In the genomic region with DNA sequence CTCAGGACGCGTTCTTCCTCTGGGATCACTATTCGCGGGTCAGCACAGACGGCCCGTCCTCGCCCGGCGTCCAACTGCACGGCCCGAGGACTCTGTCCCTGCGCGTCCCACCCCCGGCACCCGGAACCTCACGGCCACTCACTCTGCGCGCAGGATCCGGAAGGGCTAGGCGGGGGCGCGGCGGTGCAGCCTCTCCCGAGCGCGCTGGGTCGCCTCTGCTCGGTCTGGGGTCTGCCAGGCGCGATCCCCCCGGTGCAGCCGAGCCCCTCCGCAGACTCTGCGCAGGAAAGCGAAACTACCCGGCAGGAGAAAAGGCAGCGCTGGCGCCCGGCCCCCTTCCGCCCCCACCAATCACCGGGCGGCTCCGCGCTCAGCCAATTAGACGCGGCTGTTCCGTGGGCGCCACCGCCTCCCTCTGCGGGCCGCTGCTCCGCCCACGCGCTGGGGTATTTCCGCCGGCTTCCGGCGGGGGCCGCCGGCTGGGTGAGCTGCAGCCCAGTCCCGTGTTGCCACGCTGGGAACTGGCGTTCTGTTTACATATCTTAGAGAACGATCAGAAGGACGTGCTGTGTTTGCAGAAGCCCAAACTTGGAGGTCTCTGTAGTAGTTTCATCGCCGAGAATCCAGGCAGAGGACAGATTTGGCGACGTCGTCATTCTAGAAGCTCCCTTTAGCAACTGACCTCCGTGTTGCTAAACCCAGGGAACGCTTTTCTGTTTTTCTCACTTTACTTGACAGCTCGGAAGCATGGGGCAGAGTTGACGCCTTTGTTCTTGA, we compare ENCODE assay signal across 8 cellular contexts. TPM values are rescaled to one million over a fixed set of nuclear protein-coding genes. Genes with fewer than 3 reads are reported as not detected.
DNase-seq lines count a peak whose midpoint lies in the region; ATAC-seq and TF ChIP-seq lines count a peak whose summit lies in the region.

A gene (minus strand): TSS at position 296 of the 777 bp plus-strand sequence. CDS start 4,168 bp downstream, outside the sequence.

- H3K27me3 Mint-ChIP-seq in activated T-helper 2 cell treated with anti-CD3 and anti-CD28 coated beads, Interferon-gamma antibody, Interleukin-2, Interleukin-4, amounts not matched to agents 10 μg/mL and 5 μg/mL and 100 μg/mL, durations not matched to agents 14 hours and 24 hours and 36 hours (ENCODE audit: low read depth), result no peaks in the 10 kb centered on the region
- peaks cover 8% of the 10 kb centered on the region for H3K27me3 Mint-ChIP-seq in nephron progenitor cell (ENCODE audit: low read depth, poor library complexity)
- no peaks in the 10 kb centered on the region for H3K27me3 Mint-ChIP-seq in stimulated activated naive CD8-positive, alpha-beta T cell treated with anti-CD3 and anti-CD28 coated beads, Interleukin-15, amount 100 ng/mL, for 72 hours

- H3K9me3 Mint-ChIP-seq in activated T-helper 2 cell treated with anti-CD3 and anti-CD28 coated beads, Interferon-gamma antibody, Interleukin-2, Interleukin-4, amounts not matched to agents 10 μg/mL and 5 μg/mL and 100 μg/mL, durations not matched to agents 14 hours and 24 hours and 36 hours, result peaks cover 4% of the 10 kb centered on the region
- H3K9me3 Mint-ChIP-seq in nephron progenitor cell, result peaks cover 5% of the 10 kb centered on the region
- H3K9me3 Mint-ChIP-seq in stimulated activated naive CD8-positive, alpha-beta T cell treated with anti-CD3 and anti-CD28 coated beads, Interleukin-15, amount 100 ng/mL, for 72 hours, result peaks cover 12 to 16% of the 10 kb centered on the region in 2 donors

- peak; percentile 90 for ATAC-seq in stimulated activated naive CD8-positive, alpha-beta T cell treated with anti-CD3 and anti-CD28 coated beads, Interleukin-15, amount 100 ng/mL, for 72 hours

- H3K4me1 Mint-ChIP-seq in activated T-helper 2 cell treated with anti-CD3 and anti-CD28 coated beads, Interferon-gamma antibody, Interleukin-2, Interleukin-4, amounts not matched to agents 10 μg/mL and 5 μg/mL and 100 μg/mL, durations not matched to agents 14 hours and 24 hours and 36 hours (ENCODE audit: low read depth), result peaks cover 40% of the 10 kb centered on the region
- H3K4me1 Mint-ChIP-seq in nephron progenitor cell, result no peaks in the 10 kb centered on the region
- H3K4me1 Mint-ChIP-seq in stimulated activated naive CD8-positive, alpha-beta T cell treated with anti-CD3 and anti-CD28 coated beads, Interleukin-15, amount 100 ng/mL, for 72 hours, result peaks cover 33% of the 10 kb centered on the region

- peak within 1 kb of the TSS; percentile 85 for H3K27ac ChIP-seq in RWPE1

- H3K27ac Mint-ChIP-seq in activated T-helper 2 cell treated with anti-CD3 and anti-CD28 coated beads, Interferon-gamma antibody, Interleukin-2, Interleukin-4, amounts not matched to agents 10 μg/mL and 5 μg/mL and 100 μg/mL, durations not matched to agents 14 hours and 24 hours and 36 hours, result no peak within 1 kb of the TSS
- H3K27ac Mint-ChIP-seq in nephron progenitor cell, result no peak within 1 kb of the TSS
- no peak within 1 kb of the TSS for H3K27ac Mint-ChIP-seq in stimulated activated naive CD8-positive, alpha-beta T cell treated with anti-CD3 and anti-CD28 coated beads, Interleukin-15, amount 100 ng/mL, for 72 hours

- CTCF ChIA-PET in RWPE1 (lab: Yijun Ruan, JAX), result interaction anchor here (0.6 to 0.8 kb wide), 3 partner anchors 71 to 979 kb away, joined by 3 to 4 read pairs (median 3); no protein-coding TSS in a partner anchor

- DNase-seq in ELF-1 (ENCODE audit: low read depth, low spot score), result peak; percentile 97
- DNase-seq in GOT3 (lab: John Stamatoyannopoulos, UW), result peak; percentile 80
- DNase-seq in LHCN-M2 (ENCODE audit: low read depth), result peak; percentile 89
- peak; percentile 97 for DNase-seq in RWPE1 (ENCODE audit: low spot score)
- peak; percentile 96 for DNase-seq in activated T-helper 2 cell treated with anti-CD3 and anti-CD28 coated beads, Interferon-gamma antibody, Interleukin-2, Interleukin-4, amounts not matched to agents 10 μg/mL and 5 μg/mL and 100 μg/mL, durations not matched to agents 14 hours and 24 hours and 36 hours (ENCODE audit: low spot score)
- DNase-seq in fibroblast of the conjunctiva (ENCODE audit: low read depth), result peak; percentile 75
- peak; percentile 96 for DNase-seq in nephron progenitor cell
- peak; percentile 98 to 99 for DNase-seq in stimulated activated naive CD8-positive, alpha-beta T cell treated with anti-CD3 and anti-CD28 coated beads, Interleukin-15, amount 100 ng/mL, for 72 hours

- H3K36me3 Mint-ChIP-seq in activated T-helper 2 cell treated with anti-CD3 and anti-CD28 coated beads, Interferon-gamma antibody, Interleukin-2, Interleukin-4, amounts not matched to agents 10 μg/mL and 5 μg/mL and 100 μg/mL, durations not matched to agents 14 hours and 24 hours and 36 hours (ENCODE audit: low read depth), result peaks cover 32% of the 10 kb centered on the region
- peaks cover 11% of the 10 kb centered on the region for H3K36me3 Mint-ChIP-seq in nephron progenitor cell (ENCODE audit: low read depth)

- POLR2A ChIA-PET in RWPE1 (lab: Yijun Ruan, JAX; ENCODE audit: low non-redundant PET), result no interaction called here

- intact Hi-C loops in activated T-helper 2 cell treated with anti-CD3 and anti-CD28 coated beads, Interferon-gamma antibody, Interleukin-2, Interleukin-4, amounts not matched to agents 10 μg/mL and 5 μg/mL and 100 μg/mL, durations not matched to agents 14 hours and 24 hours and 36 hours (cut with micrococcal nuclease), result loop anchor here (1.0 to 5.0 kb wide), 7 partner anchors 9 to 1227 kb away; no protein-coding TSS in a partner anchor

- TF ChIP-seq CTCF in RWPE1 (conservative IDR thresholded peaks at IDR 0.05; ENCODE audit: low read depth), result no peak
- TF ChIP-seq CTCF in nephron progenitor cell (IDR thresholded peaks at IDR 0.05), result no peak

- no peak within 1 kb of the TSS for H3K4me3 Mint-ChIP-seq in activated T-helper 2 cell treated with anti-CD3 and anti-CD28 coated beads, Interferon-gamma antibody, Interleukin-2, Interleukin-4, amounts not matched to agents 10 μg/mL and 5 μg/mL and 100 μg/mL, durations not matched to agents 14 hours and 24 hours and 36 hours (ENCODE audit: low read depth)
- no peak within 1 kb of the TSS for H3K4me3 Mint-ChIP-seq in nephron progenitor cell
- no peak within 1 kb of the TSS for H3K4me3 Mint-ChIP-seq in stimulated activated naive CD8-positive, alpha-beta T cell treated with anti-CD3 and anti-CD28 coated beads, Interleukin-15, amount 100 ng/mL, for 72 hours

RNA-seq across cellular contexts. Expression of the gene that starts here (rescaled TPM):
- 64.4 and 94.9 TPM in 2 replicates for total RNA-seq in LHCN-M2 (2014; rRNA removed)
- 66.1 TPM for polyA plus RNA-seq in LHCN-M2 (2012)
- 135 and 139 TPM in 2 replicates for total RNA-seq in activated T-helper 2 cell treated with anti-CD3 and anti-CD28 coated beads, Interferon-gamma antibody, Interleukin-2, Interleukin-4, amounts not matched to agents 10 μg/mL and 5 μg/mL and 100 μg/mL, durations not matched to agents 14 hours and 24 hours and 36 hours

Comparison
In these comparisons a context has a peak if more than half of its experiments do, and no peak if none do; other contexts are left out.
1. Peak in every context shown above with its lines: DNase-seq, ATAC-seq and H3K27ac ChIP-seq.